In the genomic region with DNA sequence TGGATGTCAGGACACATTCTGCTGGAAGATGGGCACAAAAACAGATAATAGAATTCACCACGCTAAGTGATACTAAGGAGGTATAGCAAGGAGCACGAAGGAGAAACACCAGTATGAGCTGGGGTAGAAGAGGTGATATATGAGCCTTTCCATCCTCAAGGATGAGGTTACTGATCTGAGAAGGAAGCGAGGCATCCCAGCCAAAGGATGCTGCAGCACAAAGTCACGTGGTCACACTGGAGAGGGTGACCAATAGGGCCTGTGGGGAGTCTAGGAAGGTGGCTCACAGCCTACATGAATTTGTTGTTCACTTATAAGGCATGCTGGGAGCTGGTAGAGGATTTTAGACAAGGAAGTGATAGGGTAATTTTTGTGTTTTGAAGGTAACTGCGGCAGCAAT, we compare ENCODE assay signal across 9 cellular contexts. TPM values are rescaled to one million over a fixed set of nuclear protein-coding genes. Genes with fewer than 3 reads are reported as not detected.
DNase-seq lines count a peak whose midpoint lies in the region; ATAC-seq, FAIRE-seq and TF ChIP-seq lines count a peak whose summit lies in the region.
"Had no signal": no experiment of that assay in that cellular context is flagged by ENCODE, and none has a peak within 500 bp of the region (broad histone marks: within the 10 kb centered on the region; RNA-seq: fewer than 3 reads in every experiment).

No MANE protein-coding gene starts in this region.

- no peaks in the 10 kb centered on the region for H3K9me1 ChIP-seq in keratinocyte (ENCODE audit: control insufficient read depth, extremely low read depth, insufficient read depth, low read length)

- CTCF ChIA-PET in activated CD8-positive, alpha-beta T cell treated with anti-CD3 and anti-CD28 coated beads, Interleukin-2, amount 10 ng/mL, durations not matched to agents 7 days and 5 days (lab: Charles Lee): interaction anchor here (0.7 to 3.4 kb wide), 5 partner anchors 9 to 98 kb away, joined by 3 to 15 read pairs (median 3); no protein-coding TSS in a partner anchor

- peak; percentile 17 for DNase-seq in activated CD8-positive, alpha-beta T cell treated with anti-CD3 and anti-CD28 coated beads, Interleukin-2, amount 10 ng/mL, durations not matched to agents 7 days and 5 days
- no peak for DNase-seq in keratinocyte (ENCODE audit: low read depth, low spot score)
- DNase-seq in NCI-H1105 treated with DMSO at 0.1 percent for 48 hours (lab: John Stamatoyannopoulos, UW): no peak
- no peak for DNase-seq in left cardiac atrium
- no peak for DNase-seq in NCI-H226
- no peak for DNase-seq in NCI-H128 (lab: John Stamatoyannopoulos, UW; ENCODE audit: unreplicated experiment)

- H4K20me1 ChIP-seq in DOHH2 (ENCODE audit: control insufficient read depth, insufficient read depth, low read depth, low read length) (peaks cover 5% of the 10 kb centered on the region; the same call in 1 of the 2 replicates), keratinocyte (ENCODE audit: control insufficient read depth, extremely low read depth, insufficient read depth, low read length) (no peaks in the 10 kb centered on the region)

- H3K27ac Mint-ChIP-seq in activated CD8-positive, alpha-beta T cell treated with anti-CD3 and anti-CD28 coated beads, Interleukin-2, amount 10 ng/mL, durations not matched to agents 7 days and 5 days: peak overlapping the region; percentile 23

- TF ChIP-seq CTCF in DOHH2 (IDR thresholded peaks at IDR 0.05; ENCODE audit: low read depth, low read length, poor library complexity, severe bottlenecking) (no peak), keratinocyte (optimal IDR thresholded peaks at IDR 0.05 in 1 of 3, IDR thresholded peaks at IDR 0.05 in 1 of 3, conservative IDR thresholded peaks at IDR 0.05 in 1 of 3; ENCODE audit: extremely low read depth in 1 of 3, insufficient read depth in 2 of 3, low read length in 3 of 3) (no peak)

- no peaks in the 10 kb centered on the region for H3K9me2 ChIP-seq in DOHH2 (replicated peaks; ENCODE audit: control insufficient read depth, low read length)

- H3K4me3 Mint-ChIP-seq in activated CD8-positive, alpha-beta T cell treated with anti-CD3 and anti-CD28 coated beads, Interleukin-2, amount 10 ng/mL, durations not matched to agents 7 days and 5 days: peak overlapping the region; percentile 91

- POLR2A ChIA-PET in activated CD8-positive, alpha-beta T cell treated with anti-CD3 and anti-CD28 coated beads, Interleukin-2, amount 10 ng/mL, durations not matched to agents 7 days and 5 days (lab: Charles Lee): interaction anchor here (0.6 kb wide), 1 partner anchor 178 kb away, joined by 3 read pairs; no protein-coding TSS in a partner anchor

- H3K27me3 ChIP-seq in DOHH2 (ENCODE audit: control insufficient read depth, low read length) (no peaks in the 10 kb centered on the region), HUES48 (ENCODE audit: control insufficient read depth, insufficient read depth, low read length) (no peaks in the 10 kb centered on the region), keratinocyte (ENCODE audit: control insufficient read depth, extremely low read depth, insufficient read depth, low read length) (no peaks in the 10 kb centered on the region)

- H3K4me1 Mint-ChIP-seq in activated CD8-positive, alpha-beta T cell treated with anti-CD3 and anti-CD28 coated beads, Interleukin-2, amount 10 ng/mL, durations not matched to agents 7 days and 5 days (ENCODE audit: low read depth): peaks cover 19% of the 10 kb centered on the region

- H3K36me3 Mint-ChIP-seq in activated CD8-positive, alpha-beta T cell treated with anti-CD3 and anti-CD28 coated beads, Interleukin-2, amount 10 ng/mL, durations not matched to agents 7 days and 5 days (ENCODE audit: low read depth): peaks cover 23% of the 10 kb centered on the region

- H3K36me3 ChIP-seq in DOHH2 (ENCODE audit: control insufficient read depth, low read length): peaks cover 49% of the 10 kb centered on the region
- H3K36me3 ChIP-seq in HUES48 (ENCODE audit: control insufficient read depth, insufficient read depth, low read length): peaks cover 33% of the 10 kb centered on the region
- H3K36me3 ChIP-seq in keratinocyte (ENCODE audit: control insufficient read depth in 2 of 2, extremely low read depth in 1 of 2, insufficient read depth in 2 of 2, low read length in 2 of 2): peaks cover 0 to 7% of the 10 kb centered on the region in 2 experiments

- H3K4me3 ChIP-seq in DOHH2 (ENCODE audit: low read length): peak overlapping the region; percentile 94
- peak overlapping the region; percentile 78 for H3K4me3 ChIP-seq in HUES48 (ENCODE audit: low read depth, low read length)
- H3K4me3 ChIP-seq in keratinocyte (ENCODE audit: control insufficient read depth in 2 of 3, extremely low read depth in 1 of 3, insufficient read depth in 2 of 3, low read depth in 1 of 3, low read length in 3 of 3): peak overlapping the region in 2 of 3 experiments; percentile 91

- H3K9ac ChIP-seq in HUES48 (ENCODE audit: low read depth, low read length): no peak overlapping the region; the same call in 1 of the 2 replicates
- peak overlapping the region; percentile 91 for H3K9ac ChIP-seq in keratinocyte (ENCODE audit: control insufficient read depth, extremely low read depth, insufficient read depth, low read length)

- no peak for FAIRE-seq in keratinocyte (lab: Jason Lieb, UNC)
- FAIRE-seq: G401.6 had no signal

- H3K9me3 Mint-ChIP-seq in activated CD8-positive, alpha-beta T cell treated with anti-CD3 and anti-CD28 coated beads, Interleukin-2, amount 10 ng/mL, durations not matched to agents 7 days and 5 days (ENCODE audit: insufficient read depth): no peaks in the 10 kb centered on the region

- peaks cover 19% of the 10 kb centered on the region for H3K4me1 ChIP-seq in DOHH2 (ENCODE audit: control insufficient read depth, low read length)
- H3K4me1 ChIP-seq in HUES48 (ENCODE audit: control insufficient read depth, insufficient read depth, low read length): peaks cover 10% of the 10 kb centered on the region
- H3K4me1 ChIP-seq in keratinocyte (ENCODE audit: control insufficient read depth, extremely low read depth, insufficient read depth, low read length): peaks cover 12% of the 10 kb centered on the region

- no peak overlapping the region for H2AFZ ChIP-seq in keratinocyte (ENCODE audit: control insufficient read depth, low read length)

- H3K79me2 ChIP-seq in DOHH2 (ENCODE audit: control insufficient read depth, low read length) (peaks cover 63% of the 10 kb centered on the region), keratinocyte (ENCODE audit: control insufficient read depth, insufficient read depth, low read length) (peaks cover 35% of the 10 kb centered on the region)

- peak overlapping the region; percentile 81 for H3K4me2 ChIP-seq in DOHH2 (ENCODE audit: low read length)
- peak overlapping the region; percentile 100 for H3K4me2 ChIP-seq in keratinocyte (ENCODE audit: control insufficient read depth, extremely low read depth, insufficient read depth, low read depth, low read length)

- H3F3A ChIP-seq in DOHH2 (ENCODE audit: control insufficient read depth, insufficient read depth): no peaks in the 10 kb centered on the region

- ATAC-seq in activated CD8-positive, alpha-beta T cell treated with anti-CD3 and anti-CD28 coated beads, Interleukin-2, amount 10 ng/mL, durations not matched to agents 7 days and 5 days: no peak
- no peak for ATAC-seq in left cardiac atrium

- H3K9me3 ChIP-seq in DOHH2 (ENCODE audit: control insufficient read depth, insufficient read depth, low read length) (no peaks in the 10 kb centered on the region), HUES48 (ENCODE audit: control insufficient read depth, insufficient read depth, low read length) (peaks cover 3% of the 10 kb centered on the region; the same call in 1 of the 2 replicates), keratinocyte (ENCODE audit: control insufficient read depth, low read depth, low read length) (no peaks in the 10 kb centered on the region)

- no peaks in the 10 kb centered on the region for H3K27me3 Mint-ChIP-seq in activated CD8-positive, alpha-beta T cell treated with anti-CD3 and anti-CD28 coated beads, Interleukin-2, amount 10 ng/mL, durations not matched to agents 7 days and 5 days (ENCODE audit: low read depth)

- intact Hi-C loops in left cardiac atrium (cut with DNase I): loop anchor here in 1 of 2 donors (10.0 kb wide), 1 partner anchor 234 kb away; no protein-coding TSS in a partner anchor

- dilution Hi-C loops in keratinocyte (cut with MboI; ENCODE audit: extremely low pct_ligation_motif_present, low sequenced_read_pairs): no loop called here

- no peak overlapping the region for H3K27ac ChIP-seq in DOHH2 (ENCODE audit: low read depth, low read length)
- H3K27ac ChIP-seq in HUES48 (ENCODE audit: low read depth, low read length): no peak overlapping the region
- no peak overlapping the region for H3K27ac ChIP-seq in keratinocyte (ENCODE audit: control insufficient read depth, insufficient read depth, low read length)

RNA-seq across cellular contexts. Expression of a gene that starts 1.4 kb away (rescaled TPM):
- 10 to 100 TPM; 40.8 to 41.6 TPM for total RNA-seq in activated CD8-positive, alpha-beta T cell treated with anti-CD3 and anti-CD28 coated beads, Interleukin-2, amount 10 ng/mL, durations not matched to agents 7 days and 5 days
- 3.3 to 12.5 TPM (median 9.0 TPM) in 3 replicates for polyA plus RNA-seq in keratinocyte
- polyA plus RNA-seq in keratinocyte (2011; ENCODE audit: low read depth): 0.39 TPM
- polyA plus RNA-seq in keratinocyte (2011; cell fraction: cytosol; rRNA removed): 3.8 and 5.5 TPM in 2 replicates
- 4.2 and 5.5 TPM in 2 replicates for polyA plus RNA-seq in keratinocyte (2011; cell fraction: nucleus; rRNA removed)
- 0.82 and 7.1 TPM in 2 replicates for polyA plus RNA-seq in keratinocyte (2012; ENCODE audit: low replicate concordance)
- 2.8 to 11.8 TPM (median 2.8 TPM) in 3 replicates for polyA minus RNA-seq in keratinocyte
- 3.3 TPM for polyA minus RNA-seq in keratinocyte (2011; cell fraction: cytosol; rRNA and poly(A)+ RNA removed)
- 1.5 and 3.3 TPM in 2 replicates for polyA minus RNA-seq in keratinocyte (2011; cell fraction: nucleus; rRNA and poly(A)+ RNA removed)
- total RNA-seq in left cardiac atrium: 1 to 10 TPM in 1 of 2 donors, under 1 TPM in 1; 0.73 to 1.6 TPM

RNA-seq across cellular contexts. Expression of a gene that starts 18.3 kb away (rescaled TPM):
- 10 to 100 TPM; 28.7 to 31.1 TPM for total RNA-seq in activated CD8-positive, alpha-beta T cell treated with anti-CD3 and anti-CD28 coated beads, Interleukin-2, amount 10 ng/mL, durations not matched to agents 7 days and 5 days
- 8.3 to 16.3 TPM (median 11.2 TPM) in 3 replicates for polyA plus RNA-seq in keratinocyte
- 12.1 TPM for polyA plus RNA-seq in keratinocyte (2011; ENCODE audit: low read depth)
- polyA plus RNA-seq in keratinocyte (2011; cell fraction: cytosol; rRNA removed): 8.9 and 9.0 TPM in 2 replicates
- 9.8 and 11.1 TPM in 2 replicates for polyA plus RNA-seq in keratinocyte (2011; cell fraction: nucleus; rRNA removed)
- polyA plus RNA-seq in keratinocyte (2012; ENCODE audit: low replicate concordance): 20.1 and 30.1 TPM in 2 replicates
- 7.4 to 20.7 TPM (median 10.8 TPM) in 3 replicates for polyA minus RNA-seq in keratinocyte
- polyA minus RNA-seq in keratinocyte (2011; cell fraction: cytosol; rRNA and poly(A)+ RNA removed): 10.9 TPM
- 7.1 and 14.5 TPM in 2 replicates for polyA minus RNA-seq in keratinocyte (2011; cell fraction: nucleus; rRNA and poly(A)+ RNA removed)
- total RNA-seq in left cardiac atrium: 10 to 100 TPM; 22.6 to 30.2 TPM

Comparison
In these comparisons a context has a peak if more than half of its experiments do, and no peak if none do; other contexts are left out.
1. RNA of a gene that starts 1.4 kb away (total RNA-seq): 40.8 to 41.6 TPM in activated CD8-positive, alpha-beta T cell treated with anti-CD3 and anti-CD28 coated beads, Interleukin-2, amount 10 ng/mL, durations not matched to agents 7 days and 5 days; 0.73 to 1.6 TPM in left cardiac atrium; every median in the first group is over 10 times any median in the second.
2. Peak in every context shown above with its lines, with median percentiles within 50 percentile points of each other: H3K4me3 ChIP-seq.